Comparison of ENCODE assay signal across 28 cellular contexts in the genomic region with DNA sequence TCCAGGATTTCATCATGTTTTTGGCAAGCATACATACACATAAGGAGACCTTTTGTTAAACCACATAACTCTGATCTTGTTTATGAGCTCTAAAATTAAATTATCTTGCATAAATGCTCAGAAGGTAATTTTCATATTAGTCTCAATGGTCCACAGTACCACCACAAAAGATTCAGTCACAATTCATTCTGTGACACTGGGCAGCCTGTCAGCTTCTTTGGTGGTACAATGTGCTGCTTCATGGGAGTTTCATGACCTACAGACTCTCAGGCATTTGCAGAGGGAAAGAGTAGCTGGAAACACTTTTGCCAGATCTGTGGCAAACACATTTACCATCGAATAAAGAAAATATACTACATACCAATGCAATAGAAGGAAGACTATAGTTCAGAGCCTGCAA. TPM values are rescaled to one million over a fixed set of nuclear protein-coding genes. Genes with fewer than 3 reads are reported as not detected.
DNase-seq lines count a peak whose midpoint lies in the region; ATAC-seq and TF ChIP-seq lines count a peak whose summit lies in the region.
"Had no signal": no experiment of that assay in that cellular context is flagged by ENCODE, and none has a peak within 500 bp of the region (broad histone marks: within the 10 kb centered on the region; RNA-seq: fewer than 3 reads in every experiment).

No MANE protein-coding gene starts in this region.

- no peak overlapping the region for H3K4me3 Mint-ChIP-seq in Calu3 (ENCODE audit: low read depth, unreplicated experiment)
- H3K4me3 Mint-ChIP-seq: activated CD4-positive, alpha-beta T cell treated with anti-CD3 and anti-CD28 coated beads, Interleukin-2, amount 10 ng/mL, durations not matched to agents 24 days and 14 days; activated CD8-positive, alpha-beta memory T cell treated with anti-CD3 and anti-CD28 coated beads, Interleukin-2, amount 10 ng/mL, durations not matched to agents 7 days and 5 days; HFFc6; neural crest cell had no signal

- H3K36me3 ChIP-seq in Karpas-422 (ENCODE audit: insufficient read depth, low read length): no peaks in the 10 kb centered on the region
- H3K36me3 ChIP-seq: ascending aorta, lower lobe of right lung, prostate gland, uterus, WERI-Rb-1 had no signal

- peaks cover 82% of the 10 kb centered on the region for H3K4me1 ChIP-seq in Karpas-422 (ENCODE audit: low read length)
- H3K4me1 ChIP-seq: ascending aorta, lower lobe of right lung, prostate gland, testis, uterus had no signal

- BruUV-seq in Calu3 (replicated peaks; lab: Mats Ljungman, UMichigan): no TSS peak

- CTCF ChIA-PET in Calu3 (lab: Charles Lee): no interaction called here

- intact Hi-C loops in head of caudate nucleus (cut with DNase I): no loop called here
- intact Hi-C loops in Calu3 (cut with micrococcal nuclease; ENCODE audit: unreplicated experiment): no loop called here

- H3K9me2 ChIP-seq in Karpas-422 (replicated peaks; ENCODE audit: insufficient read depth, low read length): no peaks in the 10 kb centered on the region

- H3K27ac Mint-ChIP-seq in Calu3 (ENCODE audit: unreplicated experiment): no peak overlapping the region
- H3K27ac Mint-ChIP-seq: activated CD4-positive, alpha-beta T cell treated with anti-CD3 and anti-CD28 coated beads, Interleukin-2, amount 10 ng/mL, durations not matched to agents 24 days and 14 days; activated CD8-positive, alpha-beta memory T cell treated with anti-CD3 and anti-CD28 coated beads, Interleukin-2, amount 10 ng/mL, durations not matched to agents 7 days and 5 days; HFFc6 had no signal

- no peaks in the 10 kb centered on the region for H3K4me1 Mint-ChIP-seq in Calu3 (ENCODE audit: low read depth, unreplicated experiment)
- H3K4me1 Mint-ChIP-seq: activated CD4-positive, alpha-beta T cell treated with anti-CD3 and anti-CD28 coated beads, Interleukin-2, amount 10 ng/mL, durations not matched to agents 24 days and 14 days had no signal

- H2AFZ ChIP-seq in Karpas-422 (ENCODE audit: low read length): peak overlapping the region; percentile 66

- no peak overlapping the region for H3K4me2 ChIP-seq in Karpas-422 (ENCODE audit: low read depth, low read length, poor library complexity, severe bottlenecking)

- H3K27me3 Mint-ChIP-seq in Calu3 (ENCODE audit: unreplicated experiment): no peaks in the 10 kb centered on the region
- H3K27me3 Mint-ChIP-seq: activated CD4-positive, alpha-beta T cell treated with anti-CD3 and anti-CD28 coated beads, Interleukin-2, amount 10 ng/mL, durations not matched to agents 24 days and 14 days had no signal

- H4K20me1 ChIP-seq in Karpas-422 (ENCODE audit: insufficient read depth, low read depth, low read length): no peaks in the 10 kb centered on the region

- H3K9me3 ChIP-seq in Karpas-422 (ENCODE audit: low read length): no peaks in the 10 kb centered on the region
- H3K9me3 ChIP-seq: ascending aorta, lower lobe of right lung, prostate gland, testis, uterus had no signal

- H3K27me3 ChIP-seq in Karpas-422 (ENCODE audit: low read length): no peaks in the 10 kb centered on the region
- H3K27me3 ChIP-seq: ascending aorta, testis, uterus had no signal

- TF ChIP-seq CTCF in Calu3 (IDR thresholded peaks at IDR 0.05; ENCODE audit: unreplicated experiment): no peak

- H3K36me3 Mint-ChIP-seq in Calu3 (ENCODE audit: insufficient read depth, unreplicated experiment): no peaks in the 10 kb centered on the region
- H3K36me3 Mint-ChIP-seq: activated CD8-positive, alpha-beta memory T cell treated with anti-CD3 and anti-CD28 coated beads, Interleukin-2, amount 10 ng/mL, durations not matched to agents 7 days and 5 days had no signal

- no peaks in the 10 kb centered on the region for H3K79me2 ChIP-seq in Karpas-422 (ENCODE audit: low read length)

- no peaks in the 10 kb centered on the region for H3K9me3 Mint-ChIP-seq in Calu3 (ENCODE audit: low read depth, unreplicated experiment)
- H3K9me3 Mint-ChIP-seq: activated CD4-positive, alpha-beta T cell treated with anti-CD3 and anti-CD28 coated beads, Interleukin-2, amount 10 ng/mL, durations not matched to agents 24 days and 14 days; HFFc6; neural crest cell had no signal

- H3K4me3 ChIP-seq in Karpas-422 (ENCODE audit: low read length): no peak overlapping the region
- H3K4me3 ChIP-seq: ascending aorta, lower lobe of right lung, prostate gland, testis, uterus had no signal

- H3K27ac ChIP-seq in Karpas-422 (ENCODE audit: low read length) (no peak overlapping the region), caudate nucleus (ENCODE audit: low read depth, low read length) (peak overlapping the region; percentile 91)
- H3K27ac ChIP-seq: ascending aorta, lower lobe of right lung, prostate gland, RWPE1, testis, uterus, WERI-Rb-1 had no signal

- H3K9ac ChIP-seq in Karpas-422 (ENCODE audit: low read length): no peak overlapping the region

- DNase-seq in Karpas-422 (no peak), caudate nucleus (lab: John Stamatoyannopoulos, UW) (peak in 47 of 61 donors; percentile 5 to 83 (median 44)), head of caudate nucleus (peak in 41 of 42 donors; percentile 18 to 87 (median 66)), nucleus accumbens (lab: John Stamatoyannopoulos, UW) (peak in 46 of 56 donors; percentile 3 to 80 (median 42)), NCI-H510A treated with DMSO at 0.1 percent for 48 hours (lab: John Stamatoyannopoulos, UW) (no peak), Calu3 (no peak)
- no peak for DNase-seq in stimulated activated CD4-positive, alpha-beta T cell treated with anti-CD3 and anti-CD28 coated beads, Interleukin-4, amount 100 ng/mL, for 24 hours
- DNase-seq: activated CD4-positive, alpha-beta T cell treated with anti-CD3 and anti-CD28 coated beads, Interleukin-2, amount 10 ng/mL, durations not matched to agents 24 days and 14 days; activated CD8-positive, alpha-beta memory T cell treated with anti-CD3 and anti-CD28 coated beads, Interleukin-2, amount 10 ng/mL, durations not matched to agents 7 days and 5 days; activated naive CD4-positive, alpha-beta T cell treated with anti-CD3 and anti-CD28 coated beads, Interleukin-2, amount 50 U/mL, for 16 hours; DMS79; foreskin melanocyte; GF-D8; HFFc6; KBM-7; kidney; lower lobe of right lung; small intestine; stimulated activated CD4-positive, alpha-beta T cell treated with anti-CD3 and anti-CD28 coated beads, Interleukin-2, amount 100 ng/mL, for 24 hours; testis; uterus; WERI-Rb-1 had no signal

- no peak for ATAC-seq in HG02571 (IDR thresholded peaks at IDR 0.05; ENCODE audit: unreplicated experiment)
- ATAC-seq: activated CD8-positive, alpha-beta memory T cell treated with anti-CD3 and anti-CD28 coated beads, Interleukin-2, amount 10 ng/mL, durations not matched to agents 7 days and 5 days; lower lobe of right lung; SK-N-SH treated with all-trans-retinoic acid at 6 μM for 48 hours had no signal

RNA-seq across cellular contexts. Expression of a gene that starts 51.3 kb away (rescaled TPM):
- 31.7 and 36.4 TPM in 2 replicates for total RNA-seq in Karpas-422 (2014; rRNA removed; shearing (Covaris generic); ENCODE audit: low replicate concordance)
- 27.9 and 29.2 TPM in 2 replicates for total RNA-seq in Calu3 (2022)

Comparison
In these comparisons a context has a peak if more than half of its experiments do, and no peak if none do; other contexts are left out.
1. DNase-seq: peak in caudate nucleus (47 of 61), head of caudate nucleus (41 of 42) and nucleus accumbens (46 of 56); none in Karpas-422 (single experiment), NCI-H510A treated with DMSO at 0.1 percent for 48 hours (single experiment), stimulated activated CD4-positive, alpha-beta T cell treated with anti-CD3 and anti-CD28 coated beads, Interleukin-4, amount 100 ng/mL, for 24 hours (single experiment) and Calu3 (single experiment).